In the genomic region with DNA sequence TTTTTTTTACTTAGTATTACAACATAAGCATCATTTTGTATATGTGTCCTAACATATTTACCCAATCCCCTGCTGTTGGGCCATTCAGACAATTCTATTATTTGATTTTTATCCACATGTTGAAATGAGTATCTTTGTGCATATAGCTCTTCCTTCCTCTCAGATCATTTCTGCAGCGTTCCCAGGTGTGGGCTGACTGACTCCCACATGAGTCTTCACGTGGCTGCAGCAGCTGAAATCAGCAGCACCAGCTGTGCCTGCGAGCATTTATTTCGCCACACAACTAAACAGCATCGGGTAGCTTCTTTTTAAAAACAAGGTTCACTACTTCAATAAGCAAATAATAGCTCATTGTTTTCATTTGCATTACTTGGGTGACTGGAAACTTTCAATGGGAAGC, we compare ENCODE assay signal across 1 cellular context.
TF ChIP-seq lines count a peak whose summit lies in the region.

No MANE protein-coding gene starts in this region.

TF ChIP-seq in GM23338, 12 proteins besides CTCF, POLR2A, EP300 and RAD21 (continued from another document):
- TF ChIP-seq, protein P1, sequence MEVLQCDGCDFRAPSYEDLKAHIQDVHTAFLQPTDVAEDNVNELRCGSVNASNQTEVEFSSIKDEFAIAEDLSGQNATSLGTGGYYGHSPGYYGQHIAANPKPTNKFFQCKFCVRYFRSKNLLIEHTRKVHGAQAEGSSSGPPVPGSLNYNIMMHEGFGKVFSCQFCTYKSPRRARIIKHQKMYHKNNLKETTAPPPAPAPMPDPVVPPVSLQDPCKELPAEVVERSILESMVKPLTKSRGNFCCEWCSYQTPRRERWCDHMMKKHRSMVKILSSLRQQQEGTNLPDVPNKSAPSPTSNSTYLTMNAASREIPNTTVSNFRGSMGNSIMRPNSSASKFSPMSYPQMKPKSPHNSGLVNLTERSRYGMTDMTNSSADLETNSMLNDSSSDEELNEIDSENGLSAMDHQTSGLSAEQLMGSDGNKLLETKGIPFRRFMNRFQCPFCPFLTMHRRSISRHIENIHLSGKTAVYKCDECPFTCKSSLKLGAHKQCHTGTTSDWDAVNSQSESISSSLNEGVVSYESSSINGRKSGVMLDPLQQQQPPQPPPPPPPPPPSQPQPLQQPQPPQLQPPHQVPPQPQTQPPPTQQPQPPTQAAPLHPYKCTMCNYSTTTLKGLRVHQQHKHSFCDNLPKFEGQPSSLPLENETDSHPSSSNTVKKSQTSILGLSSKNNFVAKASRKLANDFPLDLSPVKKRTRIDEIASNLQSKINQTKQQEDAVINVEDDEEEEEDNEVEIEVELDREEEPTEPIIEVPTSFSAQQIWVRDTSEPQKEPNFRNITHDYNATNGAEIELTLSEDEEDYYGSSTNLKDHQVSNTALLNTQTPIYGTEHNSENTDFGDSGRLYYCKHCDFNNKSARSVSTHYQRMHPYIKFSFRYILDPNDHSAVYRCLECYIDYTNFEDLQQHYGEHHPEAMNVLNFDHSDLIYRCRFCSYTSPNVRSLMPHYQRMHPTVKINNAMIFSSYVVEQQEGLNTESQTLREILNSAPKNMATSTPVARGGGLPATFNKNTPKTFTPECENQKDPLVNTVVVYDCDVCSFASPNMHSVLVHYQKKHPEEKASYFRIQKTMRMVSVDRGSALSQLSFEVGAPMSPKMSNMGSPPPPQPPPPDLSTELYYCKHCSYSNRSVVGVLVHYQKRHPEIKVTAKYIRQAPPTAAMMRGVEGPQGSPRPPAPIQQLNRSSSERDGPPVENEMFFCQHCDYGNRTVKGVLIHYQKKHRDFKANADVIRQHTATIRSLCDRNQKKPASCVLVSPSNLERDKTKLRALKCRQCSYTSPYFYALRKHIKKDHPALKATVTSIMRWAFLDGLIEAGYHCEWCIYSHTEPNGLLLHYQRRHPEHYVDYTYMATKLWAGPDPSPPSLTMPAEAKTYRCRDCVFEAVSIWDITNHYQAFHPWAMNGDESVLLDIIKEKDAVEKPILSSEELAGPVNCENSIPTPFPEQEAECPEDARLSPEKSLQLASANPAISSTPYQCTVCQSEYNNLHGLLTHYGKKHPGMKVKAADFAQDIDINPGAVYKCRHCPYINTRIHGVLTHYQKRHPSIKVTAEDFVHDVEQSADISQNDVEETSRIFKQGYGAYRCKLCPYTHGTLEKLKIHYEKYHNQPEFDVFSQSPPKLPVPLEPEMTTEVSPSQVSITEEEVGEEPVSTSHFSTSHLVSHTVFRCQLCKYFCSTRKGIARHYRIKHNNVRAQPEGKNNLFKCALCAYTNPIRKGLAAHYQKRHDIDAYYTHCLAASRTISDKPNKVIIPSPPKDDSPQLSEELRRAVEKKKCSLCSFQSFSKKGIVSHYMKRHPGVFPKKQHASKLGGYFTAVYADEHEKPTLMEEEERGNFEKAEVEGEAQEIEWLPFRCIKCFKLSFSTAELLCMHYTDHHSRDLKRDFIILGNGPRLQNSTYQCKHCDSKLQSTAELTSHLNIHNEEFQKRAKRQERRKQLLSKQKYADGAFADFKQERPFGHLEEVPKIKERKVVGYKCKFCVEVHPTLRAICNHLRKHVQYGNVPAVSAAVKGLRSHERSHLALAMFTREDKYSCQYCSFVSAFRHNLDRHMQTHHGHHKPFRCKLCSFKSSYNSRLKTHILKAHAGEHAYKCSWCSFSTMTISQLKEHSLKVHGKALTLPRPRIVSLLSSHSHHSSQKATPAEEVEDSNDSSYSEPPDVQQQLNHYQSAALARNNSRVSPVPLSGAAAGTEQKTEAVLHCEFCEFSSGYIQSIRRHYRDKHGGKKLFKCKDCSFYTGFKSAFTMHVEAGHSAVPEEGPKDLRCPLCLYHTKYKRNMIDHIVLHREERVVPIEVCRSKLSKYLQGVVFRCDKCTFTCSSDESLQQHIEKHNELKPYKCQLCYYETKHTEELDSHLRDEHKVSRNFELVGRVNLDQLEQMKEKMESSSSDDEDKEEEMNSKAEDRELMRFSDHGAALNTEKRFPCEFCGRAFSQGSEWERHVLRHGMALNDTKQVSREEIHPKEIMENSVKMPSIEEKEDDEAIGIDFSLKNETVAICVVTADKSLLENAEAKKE (CRISPR knock-in tag; IDR thresholded peaks at IDR 0.05): no peak
- TF ChIP-seq CREB1 (CRISPR knock-in tag; IDR thresholded peaks at IDR 0.05; ENCODE audit: low read depth) (no peak), JUNB (IDR thresholded peaks at IDR 0.05; ENCODE audit: unreplicated experiment) (no peak)
- TF ChIP-seq, protein P2, sequence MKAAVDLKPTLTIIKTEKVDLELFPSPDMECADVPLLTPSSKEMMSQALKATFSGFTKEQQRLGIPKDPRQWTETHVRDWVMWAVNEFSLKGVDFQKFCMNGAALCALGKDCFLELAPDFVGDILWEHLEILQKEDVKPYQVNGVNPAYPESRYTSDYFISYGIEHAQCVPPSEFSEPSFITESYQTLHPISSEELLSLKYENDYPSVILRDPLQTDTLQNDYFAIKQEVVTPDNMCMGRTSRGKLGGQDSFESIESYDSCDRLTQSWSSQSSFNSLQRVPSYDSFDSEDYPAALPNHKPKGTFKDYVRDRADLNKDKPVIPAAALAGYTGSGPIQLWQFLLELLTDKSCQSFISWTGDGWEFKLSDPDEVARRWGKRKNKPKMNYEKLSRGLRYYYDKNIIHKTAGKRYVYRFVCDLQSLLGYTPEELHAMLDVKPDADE (IDR thresholded peaks at IDR 0.05): no peak
